Comparison of ENCODE assay signal across 8 cellular contexts in genomic region chr20:49813305-49813974, GRCh38. TPM values are rescaled to one million over a fixed set of nuclear protein-coding genes. Genes with fewer than 3 reads are reported as not detected.
A peak's percentile ranks its signal among the peaks of the same experiment; 100 is the strongest.
DNase-seq lines count a peak whose midpoint lies in the region; ATAC-seq and TF ChIP-seq lines count a peak whose summit lies in the region.

No MANE protein-coding gene starts in this region.

- H3K36me3 Mint-ChIP-seq in glutamatergic neuron (ENCODE audit: unreplicated experiment) = peaks cover 8% of the 10 kb centered on the region

- DNase-seq in HAP-1 (ENCODE audit: low spot score in 2 of 2) (no peak), glutamatergic neuron (no peak), COLO668 (lab: John Stamatoyannopoulos, UW; ENCODE audit: unreplicated experiment) (no peak), NCI-H524 treated with DMSO at 0.1 percent for 48 hours (lab: John Stamatoyannopoulos, UW) (no peak)

- peak overlapping the region; percentile 88 for H3K27ac Mint-ChIP-seq in glutamatergic neuron (ENCODE audit: unreplicated experiment)

- peak overlapping the region; percentile 95 for H3K4me3 Mint-ChIP-seq in glutamatergic neuron (ENCODE audit: unreplicated experiment)

- in situ Hi-C loops in HAP-1 (cut with MboI; ENCODE audit: low sequenced_read_pairs) = no loop called here

- no peaks in the 10 kb centered on the region for H3K27me3 ChIP-seq in HAP-1 (ENCODE audit: low read depth)

- H3K27ac ChIP-seq in skin epidermis = peak overlapping the region; percentile 86 to 99 (median 95)

- TF ChIP-seq CTCF in WI38 (IDR thresholded peaks at IDR 0.05; ENCODE audit: low read depth, low read length) (no peak), glutamatergic neuron (IDR thresholded peaks at IDR 0.05; ENCODE audit: partially characterized antibody, unreplicated experiment) (no peak)

- peaks cover 22% of the 10 kb centered on the region for H3K4me1 ChIP-seq in HAP-1

- no peaks in the 10 kb centered on the region for H3K9me3 ChIP-seq in HAP-1

- H3K4me1 Mint-ChIP-seq in glutamatergic neuron (ENCODE audit: low read depth, unreplicated experiment) = peaks cover 9% of the 10 kb centered on the region

- H3K27me3 Mint-ChIP-seq in glutamatergic neuron (ENCODE audit: unreplicated experiment) = peaks cover 7% of the 10 kb centered on the region

- 0 out of 2 replicates have a peak, but pooled peaks cover 5% of the 10 kb centered on the region for H3K36me3 ChIP-seq in HAP-1 (replicated peaks)

- H3K9me3 Mint-ChIP-seq in glutamatergic neuron (ENCODE audit: unreplicated experiment) = peaks cover 5% of the 10 kb centered on the region

- peak overlapping the region; percentile 57 for H3K4me3 ChIP-seq in HAP-1
- H3K4me3 ChIP-seq in WI38 (ENCODE audit: low read depth, low read length) = peak overlapping the region; percentile 71
- peak overlapping the region; percentile 69 to 90 (median 78) for H3K4me3 ChIP-seq in skin epidermis

- ATAC-seq in GM21447 (IDR thresholded peaks at IDR 0.05; ENCODE audit: unreplicated experiment) (no peak), GM21526 (IDR thresholded peaks at IDR 0.05; ENCODE audit: low FRiP score, unreplicated experiment) (no peak)

RNA-seq across cellular contexts. Expression of gene SLC9A8, which starts 0.8 kb away (rescaled TPM):
- 10.6 TPM for total RNA-seq in glutamatergic neuron (ENCODE audit: unreplicated experiment)
